29 cellular contexts compared by ENCODE assay signal in the genomic region with DNA sequence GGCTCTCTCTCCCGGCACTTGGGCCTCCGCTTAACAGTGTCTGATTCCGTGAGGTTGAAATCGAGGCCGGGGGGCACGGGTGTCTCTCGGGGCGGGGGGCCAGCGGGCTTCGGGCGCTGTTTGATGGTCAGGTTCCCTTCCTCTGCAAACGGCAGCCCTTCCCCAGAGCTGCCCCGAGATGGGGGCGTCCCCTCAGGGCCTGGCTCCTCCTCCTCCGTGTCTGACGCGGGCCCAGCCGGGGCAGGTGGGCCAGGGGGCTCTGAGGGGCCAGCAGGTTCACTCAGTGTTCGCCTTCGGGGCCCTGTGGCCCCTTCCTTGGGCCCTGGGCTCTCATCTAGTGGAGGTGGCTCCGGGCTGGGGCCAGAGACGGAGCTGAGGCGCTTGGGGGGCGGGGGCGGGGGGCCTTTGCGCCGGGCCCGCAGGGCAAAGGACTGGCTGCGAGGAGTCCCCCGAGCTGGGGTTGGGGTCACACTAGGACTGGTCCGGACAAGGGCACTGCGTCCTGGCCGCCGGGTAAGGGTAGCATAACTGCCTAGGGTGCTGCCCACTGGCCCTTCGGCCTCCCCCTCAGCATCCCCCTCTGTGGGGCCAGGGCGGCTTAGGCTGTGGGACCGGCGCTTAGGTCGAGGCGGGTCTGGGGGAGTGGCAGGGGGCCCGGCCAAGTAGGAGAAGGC. TPM values are rescaled to one million over a fixed set of nuclear protein-coding genes. Genes with fewer than 3 reads are reported as not detected.
DNase-seq lines count a peak whose midpoint lies in the region; ATAC-seq, FAIRE-seq and TF ChIP-seq lines count a peak whose summit lies in the region.
"Had no signal": no experiment of that assay in that cellular context is flagged by ENCODE, and none has a peak within 500 bp of the region (broad histone marks: within the 10 kb centered on the region; RNA-seq: fewer than 3 reads in every experiment).

No MANE protein-coding gene starts in this region.

- no peak overlapping the region for H2AFZ ChIP-seq in K562 (ENCODE audit: low read depth, low read length)
- H2AFZ ChIP-seq in neuronal stem cell (ENCODE audit: low read length): no peak overlapping the region
- H2AFZ ChIP-seq: neural progenitor cell, PC-9 had no signal

- H3K79me2 ChIP-seq in K562 (ENCODE audit: control insufficient read depth, insufficient read depth, low read length): no peaks in the 10 kb centered on the region

- no peak for FAIRE-seq in K562 (lab: Jason Lieb, UNC)
- FAIRE-seq: endometrium, GM12878 had no signal

- H3K4me1 ChIP-seq in BLaER1 treated with 17β-estradiol and CSF1 and Interleukin-3, amounts not matched to agents 10 nM and 100 nM: peaks cover 41 to 98% (median 95%) of the 10 kb centered on the region in 10 experiments
- H3K4me1 ChIP-seq in K562 (replicated peaks in 1 of 2; ENCODE audit: control insufficient read depth in 2 of 2, insufficient read depth in 2 of 2, low read length in 2 of 2): peaks cover 0 to 72% of the 10 kb centered on the region in 2 experiments; a peak in 2 of 5 replicates
- H3K4me1 ChIP-seq in neuronal stem cell (ENCODE audit: control insufficient read depth in 2 of 2, insufficient read depth in 1 of 2, low read depth in 1 of 2, low read length in 2 of 2): no peaks in the 10 kb centered on the region
- peaks cover 36% of the 10 kb centered on the region for H3K4me1 ChIP-seq in testis
- H3K4me1 ChIP-seq: BE2C, neural progenitor cell, upper lobe of right lung had no signal

- H2AK5ac ChIP-seq in neuronal stem cell (ENCODE audit: low read depth, low read length): no peak overlapping the region

- TF ChIP-seq CTCF in K562 (IDR thresholded peaks at IDR 0.05 in 2 of 3, conservative IDR thresholded peaks at IDR 0.05 in 1 of 3; ENCODE audit: insufficient read depth in 2 of 3, low read depth in 1 of 3, low read length in 3 of 3) (no peak), testis (IDR thresholded peaks at IDR 0.05) (no peak)

- no peak overlapping the region for H3K23ac ChIP-seq in neuronal stem cell (ENCODE audit: low read depth, low read length, poor library complexity)

- H3K9me3 ChIP-seq in BLaER1 treated with 17β-estradiol and CSF1 and Interleukin-3, amounts not matched to agents 10 nM and 100 nM (replicated peaks in 1 of 11): no peaks in the 10 kb centered on the region
- H3K9me3 ChIP-seq in K562 (replicated peaks; ENCODE audit: control insufficient read depth, insufficient read depth, low read depth, low read length) (no peaks in the 10 kb centered on the region), neuronal stem cell (replicated peaks in 1 of 2; ENCODE audit: control insufficient read depth in 2 of 2, insufficient read depth in 1 of 2, low read depth in 1 of 2, low read length in 2 of 2) (peaks cover 0 to 2% of the 10 kb centered on the region in 2 donors), testis (no peaks in the 10 kb centered on the region)
- H3K9me3 ChIP-seq: BE2C, right atrium auricular region, upper lobe of right lung had no signal

- H4K91ac ChIP-seq in neuronal stem cell (ENCODE audit: low read depth, low read length, poor library complexity): no peak overlapping the region

- DNase-seq in K562 (ENCODE audit: extremely low read depth in 1 of 4, low spot score in 3 of 4): no peak
- no peak for DNase-seq in neuronal stem cell (ENCODE audit: low spot score)
- no peak for DNase-seq in testis
- no peak for DNase-seq in activated CD8-positive, alpha-beta memory T cell treated with anti-CD3 and anti-CD28 coated beads, Interleukin-2, amount 50 U/mL, for 4 hours
- DNase-seq in AG20443 (ENCODE audit: low spot score): no peak
- no peak for DNase-seq in germinal center (ENCODE audit: low spot score)
- DNase-seq: activated CD4-positive, alpha-beta T cell treated with anti-CD3 and anti-CD28 coated beads, Interleukin-2, amount 50 U/mL, for 48 hours; activated naive CD4-positive, alpha-beta T cell treated with Interleukin-2 at 50 U/mL for 16 hours; activated T-cell treated with anti-CD3 and anti-CD28 coated beads, Interleukin-2, amount 50 U/mL, for 72 hours; BE2C; cerebellar nuclear complex; immature natural killer cell; Kasumi-1; NCI-H1436; NCI-H2081; NCI-H226; NCI-H69; PC-9; SHP77; stimulated activated CD4-positive, alpha-beta T cell treated with anti-CD3 and anti-CD28 coated beads, Interleukin-2, amount 100 ng/mL, for 24 hours; stimulated activated naive CD8-positive, alpha-beta T cell treated with anti-CD3 and anti-CD28 coated beads, Interleukin-15, Interleukin-2, amounts not matched to agents 100 U/mL and 50 U/mL, for 24 hours; T-helper 2 cell; upper lobe of right lung had no signal

- H3K9ac ChIP-seq in BLaER1 treated with 17β-estradiol and CSF1 and Interleukin-3, amounts not matched to agents 10 nM and 100 nM: peak overlapping the region in 6 of 11 experiments; percentile 22 to 79 (median 76); a peak in 7 of 22 replicates
- H3K9ac ChIP-seq in K562 (ENCODE audit: insufficient read depth in 1 of 2, low read depth in 2 of 2, low read length in 2 of 2) (no peak overlapping the region), neuronal stem cell (ENCODE audit: low read depth, low read length, poor library complexity) (no peak overlapping the region)
- H3K9ac ChIP-seq: neural progenitor cell had no signal

- H3K14ac ChIP-seq in neuronal stem cell (ENCODE audit: low read length): no peak overlapping the region

- no peak overlapping the region for H3K4me3 ChIP-seq in BLaER1 treated with 17β-estradiol and CSF1 and Interleukin-3, amounts not matched to agents 10 nM and 100 nM
- H3K4me3 ChIP-seq in K562 (no peak overlapping the region), neuronal stem cell (ENCODE audit: low read length in 2 of 2) (no peak overlapping the region), testis (no peak overlapping the region)
- H3K4me3 ChIP-seq: GM12878, neural progenitor cell, PC-9, right atrium auricular region, upper lobe of right lung had no signal

- POLR2A ChIA-PET in K562 (lab: Yijun Ruan, JAX): interaction anchor here (0.5 to 1.4 kb wide), 6 partner anchors 8 to 308 kb away, joined by 3 to 9 read pairs (median 4); a partner anchor contains a TSS

- H4K20me1 ChIP-seq in BLaER1 treated with 17β-estradiol and CSF1 and Interleukin-3, amounts not matched to agents 10 nM and 100 nM: peaks cover 0 to 79% (median 21%) of the 10 kb centered on the region in 11 experiments; a peak in 16 of 22 replicates
- 0 out of 2 replicates have a peak, but pooled peaks cover 4% of the 10 kb centered on the region for H4K20me1 ChIP-seq in K562 (replicated peaks; ENCODE audit: control insufficient read depth, insufficient read depth, low read length)

- H3K9me1 ChIP-seq in K562 (ENCODE audit: control insufficient read depth, insufficient read depth, low read length): peaks cover 3% of the 10 kb centered on the region

- BruUV-seq in K562 (replicated peaks; lab: Mats Ljungman, UMichigan): no TSS peak

- 75% methylated on average over 18 of the region's 41 CpGs for WGBS in K562 (ENCODE audit: insufficient coverage, low coverage, missing lambda C conversion rate)
- WGBS in neuronal stem cell (ENCODE audit: extremely low coverage in 2 of 2, insufficient read length in 2 of 2, insufficient replicate concordance in 1 of 2), 2 donors: no CpG with 5 or more reads among the region's 41 CpGs
- WGBS in testis, 2 donors: 78 to 80% methylated on average over 1 to 39 of the region's 41 CpGs

- H3K4ac ChIP-seq in neuronal stem cell (ENCODE audit: low read length): no peak overlapping the region

- TF ChIP-seq POLR2A in K562 (conservative IDR thresholded peaks at IDR 0.05) (no peak), testis (IDR thresholded peaks at IDR 0.05) (no peak)

- no peak overlapping the region for H2BK120ac ChIP-seq in neuronal stem cell (ENCODE audit: low read depth, low read length)

- no peak for TF ChIP-seq EP300 in K562 (IDR thresholded peaks at IDR 0.05; ENCODE audit: low read length)

- peak overlapping the region in 8 of 11 experiments; percentile 15 to 84 (median 75); a peak in 13 of 22 replicates for H3K27ac ChIP-seq in BLaER1 treated with 17β-estradiol and CSF1 and Interleukin-3, amounts not matched to agents 10 nM and 100 nM
- H3K27ac ChIP-seq in K562 (ENCODE audit: extremely low read depth, low read depth, low read length) (no peak overlapping the region), neuronal stem cell (replicated peaks; ENCODE audit: low read length) (no peak overlapping the region), testis (peak overlapping the region; percentile 59 to 63)
- H3K27ac ChIP-seq: neural progenitor cell, PC-9, upper lobe of right lung had no signal

- CTCF ChIA-PET in K562 (lab: Yijun Ruan, JAX; ENCODE audit: low intra/inter-chr PET ratio): no interaction called here

- H3K79me1 ChIP-seq in neuronal stem cell (ENCODE audit: low read depth, low read length): peaks cover 8% of the 10 kb centered on the region

- no peak for ATAC-seq in K562
- ATAC-seq: activated T-cell treated with anti-CD3 and anti-CD28 coated beads, Interleukin-2, amount 50 U/mL, for 72 hours; GM12878; left lobe of liver; stimulated activated naive CD8-positive, alpha-beta T cell treated with anti-CD3 and anti-CD28 coated beads, Interleukin-15, Interleukin-2, amounts not matched to agents 100 U/mL and 50 U/mL, for 24 hours; upper lobe of right lung had no signal

- H3K27me3 ChIP-seq in BLaER1 treated with 17β-estradiol and CSF1 and Interleukin-3, amounts not matched to agents 10 nM and 100 nM: no peaks in the 10 kb centered on the region
- H3K27me3 ChIP-seq in K562 (ENCODE audit: control insufficient read depth in 2 of 2, insufficient read depth in 2 of 2, low read length in 2 of 2) (no peaks in the 10 kb centered on the region), neuronal stem cell (ENCODE audit: control insufficient read depth in 3 of 3, insufficient read depth in 3 of 3, low read depth in 1 of 3, low read length in 3 of 3) (no peaks in the 10 kb centered on the region), testis (no peaks in the 10 kb centered on the region)
- H3K27me3 ChIP-seq: BE2C, neural progenitor cell, right atrium auricular region, upper lobe of right lung had no signal

- H2BK5ac ChIP-seq in neuronal stem cell (ENCODE audit: low read length): peak overlapping the region; percentile 39

- peaks cover 36 to 94% (median 75%) of the 10 kb centered on the region in 11 experiments for H3K36me3 ChIP-seq in BLaER1 treated with 17β-estradiol and CSF1 and Interleukin-3, amounts not matched to agents 10 nM and 100 nM
- H3K36me3 ChIP-seq in K562 (ENCODE audit: control insufficient read depth, insufficient read depth, low read length) (peaks cover 32% of the 10 kb centered on the region; the same call in 1 of the 3 replicates), neuronal stem cell (replicated peaks in 1 of 2; ENCODE audit: control insufficient read depth in 2 of 2, insufficient read depth in 2 of 2, low read length in 2 of 2) (peaks cover 53 to 92% of the 10 kb centered on the region in 2 donors), testis (ENCODE audit: low read depth, missing control alignments) (no peaks in the 10 kb centered on the region)
- H3K36me3 ChIP-seq: neural progenitor cell had no signal

- TF ChIP-seq RAD21 in K562 (CRISPR knock-in tag; conservative IDR thresholded peaks at IDR 0.05 in 1 of 2, IDR thresholded peaks at IDR 0.05 in 1 of 2): no peak

- peak overlapping the region in 7 of 11 experiments; percentile 15 to 99 (median 92); a peak in 8 of 22 replicates for H3K4me2 ChIP-seq in BLaER1 treated with 17β-estradiol and CSF1 and Interleukin-3, amounts not matched to agents 10 nM and 100 nM
- H3K4me2 ChIP-seq in K562 (ENCODE audit: insufficient read depth, low read length) (no peak overlapping the region), neuronal stem cell (ENCODE audit: insufficient read depth, low read length, poor library complexity, severe bottlenecking) (no peak overlapping the region)
- H3K4me2 ChIP-seq: neural progenitor cell, PC-9 had no signal

- H2BK15ac ChIP-seq in neuronal stem cell (ENCODE audit: low read length): no peak overlapping the region

- intact Hi-C loops in K562 (cut with micrococcal nuclease): no loop called here
- intact Hi-C loops in testis (cut with DNase I; ENCODE audit: low total_unique reads): no loop called here

- H4K8ac ChIP-seq in neuronal stem cell (ENCODE audit: low read depth, low read length): no peak overlapping the region

- in situ Hi-C loops in K562 (cut with MboI): no loop called here

- no peak overlapping the region for H3K18ac ChIP-seq in neuronal stem cell (ENCODE audit: low read length)

- no peak overlapping the region for H2BK12ac ChIP-seq in neuronal stem cell (ENCODE audit: low read length)

RNA-seq across cellular contexts. Expression of a gene that starts 13.1 kb away (rescaled TPM):
- total RNA-seq in K562 (2011; cell fraction: chromatin; rRNA removed; ENCODE audit: low replicate concordance): 7.8 and 33.3 TPM in 2 replicates
- total RNA-seq in K562 (2011; cell fraction: nucleolus; rRNA removed): 14.5 and 19.7 TPM in 2 replicates
- total RNA-seq in K562 (2011; cell fraction: nucleoplasm; rRNA removed): 6.2 and 10.0 TPM in 2 replicates
- total RNA-seq in K562 (2014; rRNA removed): 2.3 and 3.5 TPM in 2 replicates
- total RNA-seq in K562 (2014; rRNA removed; fragmentation: Illumina TruSeq; extraction: Trizol): 1.1 and 1.3 TPM in 2 replicates
- total RNA-seq in K562 (2015; rRNA removed; fragmentation: Illumina TruSeq; extraction: Trizol): 2.1 and 2.3 TPM in 2 replicates
- total RNA-seq in K562 (2021): 12.2 and 14.5 TPM in 2 replicates
- polyA plus RNA-seq in K562 (2011; rRNA removed): 1.9 and 2.2 TPM in 2 replicates
- 1.2 and 1.5 TPM in 2 replicates for polyA plus RNA-seq in K562 (2011; cell fraction: cytosol; rRNA removed)
- polyA plus RNA-seq in K562 (2011; cell fraction: nucleus; rRNA removed): 6.5 and 13.9 TPM in 2 replicates
- polyA plus RNA-seq in K562 (2012): 4.8 and 5.2 TPM in 2 replicates
- polyA plus RNA-seq in K562 (2014; fragmentation: Illumina TruSeq; extraction: Trizol): 2.5 and 5.7 TPM in 2 replicates
- polyA plus RNA-seq in K562 (2014; fragmentation: Nextera tagmentation; extraction: Ambion mirVana): under 1 TPM; 0.01 to 0.04 TPM
- polyA plus RNA-seq in K562 (2014; rRNA removed): 3.0 and 5.1 TPM in 2 replicates
- 1.8 and 1.9 TPM in 2 replicates for polyA minus RNA-seq in K562 (2011; rRNA and poly(A)+ RNA removed)
- 3.8 and 8.4 TPM in 2 replicates for polyA minus RNA-seq in K562 (2011; cell fraction: cytosol; rRNA and poly(A)+ RNA removed)
- polyA minus RNA-seq in K562 (2011; cell fraction: nucleus; rRNA and poly(A)+ RNA removed): 8.6 and 9.6 TPM in 2 replicates
- 7.5 TPM for polyA plus RNA-seq in neuronal stem cell (2013, experiment 1 of 2)
- polyA plus RNA-seq in neuronal stem cell (2013, experiment 2 of 2): 7.9 TPM
- 10 to 100 TPM; 15.6 to 22.6 TPM for total RNA-seq in testis
- 16.9 TPM for polyA plus RNA-seq in testis (ENCODE audit: insufficient read depth, low read depth, low replicate concordance)
- polyA plus RNA-seq: immature natural killer cell had no signal

RNA-seq across cellular contexts. Expression of a gene that starts 14.1 kb away (rescaled TPM):
- 43.1 and 96.1 TPM in 2 replicates for total RNA-seq in K562 (2011; cell fraction: chromatin; rRNA removed; ENCODE audit: low replicate concordance)
- 63.2 and 67.5 TPM in 2 replicates for total RNA-seq in K562 (2011; cell fraction: nucleolus; rRNA removed)
- 52.4 and 53.0 TPM in 2 replicates for total RNA-seq in K562 (2011; cell fraction: nucleoplasm; rRNA removed)
- total RNA-seq in K562 (2014; rRNA removed) (53.0 and 81.0 TPM in 2 replicates), K562 (2014; rRNA removed; fragmentation: Illumina TruSeq; extraction: Trizol) (34.6 and 48.9 TPM in 2 replicates), K562 (2015; rRNA removed; fragmentation: Illumina TruSeq; extraction: Trizol) (35.6 and 37.2 TPM in 2 replicates), K562 (2021) (58.0 and 64.3 TPM in 2 replicates), testis (10 to 100 TPM; 45.7 to 46.6 TPM)
- polyA plus RNA-seq in K562 (2011; rRNA removed) (57.6 and 62.0 TPM in 2 replicates), K562 (2014; fragmentation: Illumina TruSeq; extraction: Trizol) (40.0 and 41.6 TPM in 2 replicates), K562 (2014; fragmentation: Nextera tagmentation; extraction: Ambion mirVana) (10 to 100 TPM in 1 of 2 experiments, 1 to 10 TPM in 1; 5.9 to 13.6 TPM), K562 (2014; rRNA removed) (55.6 and 62.6 TPM in 2 replicates), testis (ENCODE audit: insufficient read depth, low read depth, low replicate concordance) (28.3 TPM)
- 56.9 and 82.8 TPM in 2 replicates for polyA plus RNA-seq in K562 (2011; cell fraction: cytosol; rRNA removed)
- polyA plus RNA-seq in K562 (2011; cell fraction: nucleus; rRNA removed): 77.8 and 89.5 TPM in 2 replicates
- polyA plus RNA-seq in K562 (2012): 38.5 and 39.9 TPM in 2 replicates
- polyA minus RNA-seq in K562 (2011; rRNA and poly(A)+ RNA removed): 23.1 and 38.9 TPM in 2 replicates
- polyA minus RNA-seq in K562 (2011; cell fraction: cytosol; rRNA and poly(A)+ RNA removed): 16.1 and 23.9 TPM in 2 replicates
- polyA minus RNA-seq in K562 (2011; cell fraction: nucleus; rRNA and poly(A)+ RNA removed): 14.4 and 17.5 TPM in 2 replicates
- 21.2 TPM for polyA plus RNA-seq in neuronal stem cell (2013, experiment 1 of 2)
- 24.0 TPM for polyA plus RNA-seq in neuronal stem cell (2013, experiment 2 of 2)

RNA-seq across cellular contexts. Expression of a gene that starts 23.3 kb away (rescaled TPM):
- total RNA-seq in K562 (2011; cell fraction: chromatin; rRNA removed; ENCODE audit: low replicate concordance): 25.4 and 96.6 TPM in 2 replicates
- 63.3 and 66.7 TPM in 2 replicates for total RNA-seq in K562 (2011; cell fraction: nucleolus; rRNA removed)
- 38.1 and 42.6 TPM in 2 replicates for total RNA-seq in K562 (2011; cell fraction: nucleoplasm; rRNA removed)
- total RNA-seq in K562 (2014; rRNA removed) (17.9 and 19.5 TPM in 2 replicates), K562 (2014; rRNA removed; fragmentation: Illumina TruSeq; extraction: Trizol) (1.8 and 3.0 TPM in 2 replicates), K562 (2015; rRNA removed; fragmentation: Illumina TruSeq; extraction: Trizol) (10.2 and 11.8 TPM in 2 replicates), K562 (2021) (24.4 and 25.2 TPM in 2 replicates), testis (10 to 100 TPM; 20.6 to 34.3 TPM)
- polyA plus RNA-seq in K562 (2011; rRNA removed) (12.5 and 16.0 TPM in 2 replicates), K562 (2014; fragmentation: Illumina TruSeq; extraction: Trizol) (3.7 and 14.7 TPM in 2 replicates), K562 (2014; fragmentation: Nextera tagmentation; extraction: Ambion mirVana) (1 to 10 TPM in 1 of 2 experiments, under 1 TPM in 1; 0.32 to 1.3 TPM), K562 (2014; rRNA removed) (17.7 and 23.7 TPM in 2 replicates), testis (ENCODE audit: insufficient read depth, low read depth, low replicate concordance) (22.9 TPM)
- polyA plus RNA-seq in K562 (2011; cell fraction: cytosol; rRNA removed): 14.3 and 34.7 TPM in 2 replicates
- 44.8 and 82.4 TPM in 2 replicates for polyA plus RNA-seq in K562 (2011; cell fraction: nucleus; rRNA removed)
- 14.8 and 26.6 TPM in 2 replicates for polyA plus RNA-seq in K562 (2012)
- polyA minus RNA-seq in K562 (2011; rRNA and poly(A)+ RNA removed): 4.3 and 6.7 TPM in 2 replicates
- 10.6 and 11.3 TPM in 2 replicates for polyA minus RNA-seq in K562 (2011; cell fraction: cytosol; rRNA and poly(A)+ RNA removed)
- polyA minus RNA-seq in K562 (2011; cell fraction: nucleus; rRNA and poly(A)+ RNA removed): 21.3 and 23.8 TPM in 2 replicates
- polyA plus RNA-seq in neuronal stem cell (2013, experiment 1 of 2): 25.2 TPM
- 26.4 TPM for polyA plus RNA-seq in neuronal stem cell (2013, experiment 2 of 2)

RNA-seq across cellular contexts. Expression of a gene that starts 45.8 kb away (rescaled TPM):
- total RNA-seq in K562 (2011; cell fraction: chromatin; rRNA removed; ENCODE audit: low replicate concordance): 116 and 363 TPM in 2 replicates
- 190 and 220 TPM in 2 replicates for total RNA-seq in K562 (2011; cell fraction: nucleolus; rRNA removed)
- 137 and 149 TPM in 2 replicates for total RNA-seq in K562 (2011; cell fraction: nucleoplasm; rRNA removed)
- 13.5 and 20.4 TPM in 2 replicates for total RNA-seq in K562 (2014; rRNA removed)
- 6.5 and 10.0 TPM in 2 replicates for total RNA-seq in K562 (2014; rRNA removed; fragmentation: Illumina TruSeq; extraction: Trizol)
- total RNA-seq in K562 (2015; rRNA removed; fragmentation: Illumina TruSeq; extraction: Trizol): 14.4 and 17.2 TPM in 2 replicates
- 32.8 and 42.1 TPM in 2 replicates for total RNA-seq in K562 (2021)
- 15.7 and 53.7 TPM in 2 replicates for polyA plus RNA-seq in K562 (2011; rRNA removed)
- polyA plus RNA-seq in K562 (2011; cell fraction: cytosol; rRNA removed): 33.2 and 34.4 TPM in 2 replicates
- polyA plus RNA-seq in K562 (2011; cell fraction: nucleus; rRNA removed): 322 and 398 TPM in 2 replicates
- polyA plus RNA-seq in K562 (2012): 42.5 and 69.5 TPM in 2 replicates
- 48.1 and 55.6 TPM in 2 replicates for polyA plus RNA-seq in K562 (2014; fragmentation: Illumina TruSeq; extraction: Trizol)
- polyA plus RNA-seq in K562 (2014; fragmentation: Nextera tagmentation; extraction: Ambion mirVana): 1 to 10 TPM in 1 of 2 experiments, under 1 TPM in 1; 0.35 to 1.6 TPM
- 26.1 and 31.4 TPM in 2 replicates for polyA plus RNA-seq in K562 (2014; rRNA removed)
- polyA minus RNA-seq in K562 (2011; rRNA and poly(A)+ RNA removed): 11.4 and 20.1 TPM in 2 replicates
- 28.0 and 36.5 TPM in 2 replicates for polyA minus RNA-seq in K562 (2011; cell fraction: cytosol; rRNA and poly(A)+ RNA removed)
- 74.6 and 97.4 TPM in 2 replicates for polyA minus RNA-seq in K562 (2011; cell fraction: nucleus; rRNA and poly(A)+ RNA removed)
- 63.4 TPM for polyA plus RNA-seq in neuronal stem cell (2013, experiment 1 of 2)
- 59.4 TPM for polyA plus RNA-seq in neuronal stem cell (2013, experiment 2 of 2)
- 100 to 1,000 TPM; 151 to 171 TPM for total RNA-seq in testis
- 128 TPM for polyA plus RNA-seq in testis (ENCODE audit: insufficient read depth, low read depth, low replicate concordance)

Comparison
In these comparisons a context has a peak if more than half of its experiments do, and no peak if none do; other contexts are left out.
1. H3K27ac ChIP-seq: peak in BLaER1 treated with 17β-estradiol and CSF1 and Interleukin-3, amounts not matched to agents 10 nM and 100 nM (8 of 11) and testis (2 of 2); none in K562 (single experiment) and neuronal stem cell (single experiment).
2. H3K4me2 ChIP-seq: peak in BLaER1 treated with 17β-estradiol and CSF1 and Interleukin-3, amounts not matched to agents 10 nM and 100 nM (7 of 11); none in K562 (single experiment) and neuronal stem cell (single experiment).
3. H3K9ac ChIP-seq: peak in BLaER1 treated with 17β-estradiol and CSF1 and Interleukin-3, amounts not matched to agents 10 nM and 100 nM (6 of 11); none in K562 (0 of 2) and neuronal stem cell (single experiment).